2 cellular contexts compared by ENCODE assay signal in genomic region chr22:38871360-38872171, GRCh38.
TF ChIP-seq lines count a peak whose summit lies in the region.

No MANE protein-coding gene starts in this region.

TF ChIP-seq in GM12891, 5 proteins besides CTCF, POLR2A, EP300 and RAD21 (continued from another document):
- TF ChIP-seq POLR2AphosphoS5 (IDR thresholded peaks at IDR 0.05; ENCODE audit: low read depth, low read length) = peak; percentile 44
TF ChIP-seq in GM12891: peak in this region for 2.

TF ChIP-seq in H1, 55 proteins besides CTCF, POLR2A, EP300 and RAD21 (continued from another document):
- TF ChIP-seq BRCA1 (IDR thresholded peaks at IDR 0.05; ENCODE audit: low read depth, low read length) (no peak), E2F6 (IDR thresholded peaks at IDR 0.05) (0 out of 2 replicates have a peak, but pooled peaks have one; percentile 14), TBP (IDR thresholded peaks at IDR 0.05; ENCODE audit: low read depth, low read length) (no peak), JUN (IDR thresholded peaks at IDR 0.05; ENCODE audit: low read depth, low read length) (no peak), EZH2 (IDR thresholded peaks at IDR 0.05; ENCODE audit: low read depth, low read length, severe bottlenecking) (peak; percentile 27), USF2 (IDR thresholded peaks at IDR 0.05; ENCODE audit: low read length) (no peak), MAX (IDR thresholded peaks at IDR 0.05) (peak; percentile 22; the same call in 1 of the 2 replicates), KDM4A (IDR thresholded peaks at IDR 0.05; ENCODE audit: low read depth, low read length, severe bottlenecking) (peak; percentile 12), NRF1 (IDR thresholded peaks at IDR 0.05; ENCODE audit: low read depth, low read length) (no peak), SP1 (IDR thresholded peaks at IDR 0.05; ENCODE audit: low read depth, low read length) (no peak), SP2 (IDR thresholded peaks at IDR 0.05; ENCODE audit: low read length) (no peak)
